28 cellular contexts compared by ENCODE assay signal in the genomic region with DNA sequence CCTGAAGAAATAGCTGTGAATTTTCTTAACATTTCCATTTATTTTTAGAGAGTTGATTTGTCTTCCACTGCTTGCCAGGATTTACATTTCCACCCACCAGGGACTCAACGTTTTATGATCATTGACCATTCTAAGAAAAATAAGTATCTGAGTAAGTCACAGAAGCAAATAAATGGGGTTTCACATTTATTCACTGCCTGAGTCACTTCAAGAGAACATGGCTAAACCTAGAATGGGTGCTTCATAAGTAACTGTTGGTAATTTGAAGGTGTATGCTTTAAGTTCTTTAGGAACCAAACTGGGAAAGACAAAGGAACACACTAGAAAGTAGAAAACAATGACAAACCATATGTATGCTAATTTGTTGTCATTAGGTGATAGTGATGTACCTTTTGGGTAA. TPM values are rescaled to one million over a fixed set of nuclear protein-coding genes. Genes with fewer than 3 reads are reported as not detected.
"Had no signal": no experiment of that assay in that cellular context is flagged by ENCODE, and none has a peak within 500 bp of the region (broad histone marks: within the 10 kb centered on the region; RNA-seq: fewer than 3 reads in every experiment).

No MANE protein-coding gene starts in this region.

- H3K27me3 ChIP-seq: MG63 had no signal

- H3K4me2 ChIP-seq: SK-N-SH had no signal

- H3K36me3 ChIP-seq: MG63 had no signal

- H3K27ac ChIP-seq: RWPE1 had no signal

- H3K9ac ChIP-seq: SK-N-SH had no signal

- ATAC-seq: HepG2, Panc1, PC-3 had no signal

- DNase-seq: IMR-90, Karpas-422, KG1, MG63, NCI-H1092, NCI-H1105 treated with DMSO at 0.1 percent for 48 hours, NCI-H1417 treated with DMSO at 0.1 percent for 48 hours, NCI-H146, NCI-H1694 treated with DMSO at 0.1 percent for 48 hours, NCI-H1930, NCI-H2081, NCI-H2107, NCI-H226, NCI-H446, NCI-H510A, NCI-H524 treated with DMSO at 0.1 percent for 48 hours, NCI-H69, NCI-H774, PC-3, SHP77, SK-N-SH, T-helper 1 cell had no signal

- H3K9me3 ChIP-seq: MG63, SK-N-SH had no signal

- H3K4me3 ChIP-seq: MG63 had no signal

RNA-seq across cellular contexts. Expression of gene GRIA3, which starts 43.2 kb away (rescaled TPM):
- total RNA-seq: HepG2, HT1080, IMR-90, OCI-LY7, PC-3, SK-MEL-5 had no signal
